Comparison of ENCODE assay signal across 21 cellular contexts in genomic region chr12:132946507-132946820, GRCh38. TPM values are rescaled to one million over a fixed set of nuclear protein-coding genes. Genes with fewer than 3 reads are reported as not detected.
DNase-seq lines count a peak whose midpoint lies in the region; ATAC-seq and TF ChIP-seq lines count a peak whose summit lies in the region.
"Had no signal": no experiment of that assay in that cellular context is flagged by ENCODE, and none has a peak within 500 bp of the region (broad histone marks: within the 10 kb centered on the region; RNA-seq: fewer than 3 reads in every experiment).

No MANE protein-coding gene starts in this region.

- 96% methylated on average over 4 of the region's 4 CpGs; no CpG with 5 or more reads in 1 of the 2 experiments for WGBS in endodermal cell (ENCODE audit: insufficient coverage in 1 of 2, insufficient read length in 1 of 2), 2 experiments

- H3K4me1 ChIP-seq in BLaER1 (no peaks in the 10 kb centered on the region), adipocyte (ENCODE audit: control insufficient read depth, insufficient read depth, low read length) (no peaks in the 10 kb centered on the region), endodermal cell (ENCODE audit: control insufficient read depth, insufficient read depth, low read length) (no peaks in the 10 kb centered on the region)
- H3K4me1 ChIP-seq: A549, BE2C, Caco-2 had no signal

- no peak for DNase-seq in adipocyte (ENCODE audit: low read depth)
- peak; percentile 31 for DNase-seq in endodermal cell
- DNase-seq in mesenteric fat pad (ENCODE audit: low spot score) = peak; percentile 33
- DNase-seq: 8988T; ACHN; AML-193; BE2C; C1 segment of cervical spinal cord; Caco-2; CD4-positive, alpha-beta memory T cell; DMS153; DND-41; H9 had no signal

- no peak overlapping the region for H3K4me2 ChIP-seq in BLaER1
- H3K4me2 ChIP-seq: A549, GM23338 had no signal

- H3K27me3 ChIP-seq in BLaER1 (no peaks in the 10 kb centered on the region), adipocyte (replicated peaks; ENCODE audit: control insufficient read depth, insufficient read depth, low read length) (no peaks in the 10 kb centered on the region), endodermal cell (ENCODE audit: control insufficient read depth, insufficient read depth, low read length, poor library complexity, severe bottlenecking) (no peaks in the 10 kb centered on the region)
- H3K27me3 ChIP-seq: BE2C had no signal

- ATAC-seq in GM18511 (IDR thresholded peaks at IDR 0.05; ENCODE audit: unreplicated experiment) (no peak), HG03025 (IDR thresholded peaks at IDR 0.05; ENCODE audit: low FRiP score, unreplicated experiment) (no peak), HG03442 (IDR thresholded peaks at IDR 0.05; ENCODE audit: unreplicated experiment) (no peak), esophagus mucosa (no peak)
- ATAC-seq: A549, GM23338, HCT116 had no signal

- H3K9ac ChIP-seq in BLaER1 (no peak overlapping the region), adipocyte (ENCODE audit: low read length) (no peak overlapping the region), endodermal cell (ENCODE audit: extremely low read depth, low read length, poor library complexity, severe bottlenecking) (no peak overlapping the region)

- no peaks in the 10 kb centered on the region for H3K4me1 Mint-ChIP-seq in endodermal cell
- H3K4me1 Mint-ChIP-seq: GM23338, H9 had no signal

- H3K36me3 ChIP-seq in BLaER1 (peaks cover 95% of the 10 kb centered on the region), adipocyte (ENCODE audit: control insufficient read depth, insufficient read depth, low read length, severe bottlenecking) (peaks cover 90% of the 10 kb centered on the region), endodermal cell (ENCODE audit: control insufficient read depth, insufficient read depth, low read length) (peaks cover 69% of the 10 kb centered on the region)

- H3K27ac ChIP-seq in BLaER1 (no peak overlapping the region), endodermal cell (ENCODE audit: low read depth, low read length) (no peak overlapping the region)
- H3K27ac ChIP-seq: A549 had no signal

- H3K9me3 Mint-ChIP-seq in endodermal cell = peaks cover 58% of the 10 kb centered on the region

- no peak overlapping the region for H3K4me3 Mint-ChIP-seq in endodermal cell
- H3K4me3 Mint-ChIP-seq: CD4-positive, alpha-beta memory T cell; GM23338; H9 had no signal

- peaks cover 79% of the 10 kb centered on the region for H3K36me3 Mint-ChIP-seq in endodermal cell (ENCODE audit: low read depth)

- H3K4me3 ChIP-seq in BLaER1 = peak overlapping the region; percentile 4; the same call in 1 of the 2 replicates
- H3K4me3 ChIP-seq in adipocyte (ENCODE audit: low read length) = peak overlapping the region; percentile 60
- H3K4me3 ChIP-seq in endodermal cell (ENCODE audit: low read length) = no peak overlapping the region
- H3K4me3 ChIP-seq: A549, GM23338 had no signal

- no peak overlapping the region for H3K27ac Mint-ChIP-seq in endodermal cell
- H3K27ac Mint-ChIP-seq: CD4-positive, alpha-beta memory T cell; GM23338; H9 had no signal

- H4K20me1 ChIP-seq in BLaER1 = no peaks in the 10 kb centered on the region

- no peak for TF ChIP-seq CTCF in endodermal cell (conservative IDR thresholded peaks at IDR 0.05)

- peaks cover 100% of the 10 kb centered on the region for H3K9me3 ChIP-seq in BLaER1
- peaks cover 98% of the 10 kb centered on the region for H3K9me3 ChIP-seq in adipocyte (ENCODE audit: control insufficient read depth, low read length)
- H3K9me3 ChIP-seq in endodermal cell (ENCODE audit: control insufficient read depth, low read length) = peaks cover 98% of the 10 kb centered on the region

- no peaks in the 10 kb centered on the region for H3K27me3 Mint-ChIP-seq in endodermal cell (ENCODE audit: insufficient read depth)
- H3K27me3 Mint-ChIP-seq: CD4-positive, alpha-beta memory T cell had no signal

RNA-seq across cellular contexts. Expression of gene ZNF605, which starts 9.6 kb away (rescaled TPM):
- total RNA-seq in endodermal cell (10 to 100 TPM; 12.8 to 25.8 TPM), mesenteric fat pad (8.0 TPM), esophagus mucosa (5.3 TPM)
- 9.9 TPM for polyA plus RNA-seq in endodermal cell (2013, experiment 1 of 2)
- polyA plus RNA-seq in endodermal cell (2013, experiment 2 of 2) = 9.2 TPM

RNA-seq across cellular contexts. Expression of gene ZNF26, which starts 39.7 kb away (rescaled TPM):
- 10 to 100 TPM; 13.5 to 16.0 TPM for total RNA-seq in endodermal cell
- 7.8 TPM for polyA plus RNA-seq in endodermal cell (2013, experiment 1 of 2)
- 7.7 TPM for polyA plus RNA-seq in endodermal cell (2013, experiment 2 of 2)
- 7.0 TPM for total RNA-seq in mesenteric fat pad
- total RNA-seq in esophagus mucosa = 4.7 TPM

RNA-seq across cellular contexts. Expression of gene CHFR, which starts 59.1 kb away (rescaled TPM):
- 10 to 100 TPM; 57.0 to 80.4 TPM for total RNA-seq in endodermal cell
- 33.9 TPM for polyA plus RNA-seq in endodermal cell (2013, experiment 1 of 2)
- 33.5 TPM for polyA plus RNA-seq in endodermal cell (2013, experiment 2 of 2)
- 47.0 TPM for total RNA-seq in mesenteric fat pad
- total RNA-seq in esophagus mucosa = 30.6 TPM
